Comparison of ENCODE assay signal across 1 cellular context in the genomic region with DNA sequence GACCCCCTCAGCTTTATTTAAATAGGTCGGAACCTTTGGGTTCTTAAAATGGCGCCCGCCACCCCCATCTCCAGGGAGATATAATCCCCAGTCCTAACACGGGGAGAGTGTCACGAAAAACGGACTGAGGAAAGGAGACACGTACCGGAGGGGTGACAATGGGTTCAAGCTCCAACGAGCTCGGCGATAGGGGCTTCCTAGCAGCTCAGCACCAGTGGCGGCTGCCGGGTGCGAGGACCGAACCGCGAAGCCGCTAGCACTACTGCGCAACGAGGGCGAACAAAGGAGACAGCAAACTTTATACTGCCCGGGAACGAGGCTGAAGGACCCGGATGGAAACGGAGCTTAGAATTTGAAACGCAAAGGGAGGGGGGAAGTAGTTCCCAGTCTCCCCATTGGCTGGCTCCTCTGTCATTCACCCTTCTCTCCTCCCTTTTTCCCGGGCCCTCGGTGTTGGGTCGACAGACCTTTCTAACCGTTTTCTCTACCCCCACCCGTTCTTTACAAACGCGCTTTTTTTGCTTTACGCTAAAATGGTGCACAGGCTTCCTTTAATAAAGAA.
TF ChIP-seq lines count a peak whose summit lies in the region.

A gene (minus strand): TSS at position 274 of the 562 bp plus-strand sequence. CDS start 1,298 bp downstream, outside the sequence.

TF ChIP-seq in HepG2, 621 proteins besides CTCF, POLR2A, EP300 and RAD21 (continued from another document and continues in another):
- TF ChIP-seq NFIC (IDR thresholded peaks at IDR 0.05; ENCODE audit: low read length) (no peak), ELF4 (CRISPR knock-in tag; IDR thresholded peaks at IDR 0.05; ENCODE audit: borderline replicate concordance) (no peak), ZFYVE20 (CRISPR knock-in tag; IDR thresholded peaks at IDR 0.05; ENCODE audit: borderline replicate concordance, low read depth) (no peak), SMARCE1 (IDR thresholded peaks at IDR 0.05; ENCODE audit: borderline replicate concordance) (no peak), ZNF224 (CRISPR knock-in tag; IDR thresholded peaks at IDR 0.05) (no peak), ZNF83 (CRISPR knock-in tag; IDR thresholded peaks at IDR 0.05; ENCODE audit: borderline replicate concordance) (no peak), ZFP90 (CRISPR knock-in tag; IDR thresholded peaks at IDR 0.05; ENCODE audit: borderline replicate concordance) (no peak), RFXAP (CRISPR knock-in tag; IDR thresholded peaks at IDR 0.05; ENCODE audit: borderline replicate concordance) (no peak), ZNF354B (CRISPR knock-in tag; IDR thresholded peaks at IDR 0.05) (no peak), NFRKB (IDR thresholded peaks at IDR 0.05) (no peak), ZNF160 (CRISPR knock-in tag; IDR thresholded peaks at IDR 0.05) (no peak), HOXA9 (CRISPR knock-in tag; IDR thresholded peaks at IDR 0.05; ENCODE audit: borderline replicate concordance) (no peak), JUNB (CRISPR knock-in tag; IDR thresholded peaks at IDR 0.05; ENCODE audit: borderline replicate concordance) (no peak), KLF11 (CRISPR knock-in tag; IDR thresholded peaks at IDR 0.05) (no peak), ZNF780A (CRISPR knock-in tag; IDR thresholded peaks at IDR 0.05) (no peak), CEBPB (IDR thresholded peaks at IDR 0.05; ENCODE audit: borderline replicate concordance, low read depth, low read length) (peak; percentile 42; the same call in 1 of the 2 replicates), FOXP1 (IDR thresholded peaks at IDR 0.05) (no peak), FOXP1 (CRISPR knock-in tag; IDR thresholded peaks at IDR 0.05) (no peak), HNRNPUL1 (IDR thresholded peaks at IDR 0.05; ENCODE audit: low read depth, low read length) (no peak), NR2F1 (CRISPR knock-in tag; IDR thresholded peaks at IDR 0.05) (no peak), ZNF891 (CRISPR knock-in tag; IDR thresholded peaks at IDR 0.05) (no peak), DMAP1 (CRISPR knock-in tag; IDR thresholded peaks at IDR 0.05) (peak; percentile 94), CBFB (CRISPR knock-in tag; IDR thresholded peaks at IDR 0.05) (no peak), TBL1XR1 (IDR thresholded peaks at IDR 0.05; ENCODE audit: borderline replicate concordance, low read length, partially characterized antibody) (no peak), RXRA (CRISPR knock-in tag; IDR thresholded peaks at IDR 0.05) (no peak), STAG1 (CRISPR knock-in tag; IDR thresholded peaks at IDR 0.05) (no peak), HOXA5 (CRISPR knock-in tag; IDR thresholded peaks at IDR 0.05) (no peak; the same call in 1 of the 2 replicates), BCL6 (CRISPR knock-in tag; IDR thresholded peaks at IDR 0.05) (no peak), ZNF446 (CRISPR knock-in tag; IDR thresholded peaks at IDR 0.05) (no peak), ZNF773 (CRISPR knock-in tag; IDR thresholded peaks at IDR 0.05; ENCODE audit: borderline replicate concordance) (no peak), ZNF766 (CRISPR knock-in tag; IDR thresholded peaks at IDR 0.05; ENCODE audit: borderline replicate concordance) (no peak)
- TF ChIP-seq, protein P1, sequence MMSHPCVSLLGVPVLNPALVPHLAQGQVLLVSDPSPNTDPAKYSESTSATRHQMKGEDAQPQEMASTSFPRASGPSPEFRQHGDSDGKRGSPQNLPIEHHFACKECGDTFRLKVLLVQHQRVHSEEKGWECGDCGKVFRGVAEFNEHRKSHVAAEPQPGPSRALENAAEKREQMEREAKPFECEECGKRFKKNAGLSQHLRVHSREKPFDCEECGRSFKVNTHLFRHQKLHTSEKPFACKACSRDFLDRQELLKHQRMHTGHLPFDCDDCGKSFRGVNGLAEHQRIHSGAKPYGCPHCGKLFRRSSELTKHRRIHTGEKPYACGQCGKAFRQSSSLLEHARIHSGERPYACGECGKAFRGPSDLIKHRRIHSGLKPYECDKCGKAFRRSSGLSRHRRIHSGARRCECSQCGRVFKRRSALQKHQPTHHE (CRISPR knock-in tag; IDR thresholded peaks at IDR 0.05; ENCODE audit: borderline replicate concordance): no peak
- TF ChIP-seq, protein P2, sequence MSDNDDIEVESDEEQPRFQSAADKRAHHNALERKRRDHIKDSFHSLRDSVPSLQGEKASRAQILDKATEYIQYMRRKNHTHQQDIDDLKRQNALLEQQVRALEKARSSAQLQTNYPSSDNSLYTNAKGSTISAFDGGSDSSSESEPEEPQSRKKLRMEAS (IDR thresholded peaks at IDR 0.05): peak; percentile 74
- TF ChIP-seq, protein P3, sequence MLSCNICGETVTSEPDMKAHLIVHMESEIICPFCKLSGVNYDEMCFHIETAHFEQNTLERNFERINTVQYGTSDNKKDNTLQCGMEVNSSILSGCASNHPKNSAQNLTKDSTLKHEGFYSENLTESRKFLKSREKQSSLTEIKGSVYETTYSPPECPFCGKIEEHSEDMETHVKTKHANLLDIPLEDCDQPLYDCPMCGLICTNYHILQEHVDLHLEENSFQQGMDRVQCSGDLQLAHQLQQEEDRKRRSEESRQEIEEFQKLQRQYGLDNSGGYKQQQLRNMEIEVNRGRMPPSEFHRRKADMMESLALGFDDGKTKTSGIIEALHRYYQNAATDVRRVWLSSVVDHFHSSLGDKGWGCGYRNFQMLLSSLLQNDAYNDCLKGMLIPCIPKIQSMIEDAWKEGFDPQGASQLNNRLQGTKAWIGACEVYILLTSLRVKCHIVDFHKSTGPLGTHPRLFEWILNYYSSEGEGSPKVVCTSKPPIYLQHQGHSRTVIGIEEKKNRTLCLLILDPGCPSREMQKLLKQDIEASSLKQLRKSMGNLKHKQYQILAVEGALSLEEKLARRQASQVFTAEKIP (CRISPR knock-in tag; IDR thresholded peaks at IDR 0.05; ENCODE audit: borderline replicate concordance): no peak
- TF ChIP-seq, protein P4, sequence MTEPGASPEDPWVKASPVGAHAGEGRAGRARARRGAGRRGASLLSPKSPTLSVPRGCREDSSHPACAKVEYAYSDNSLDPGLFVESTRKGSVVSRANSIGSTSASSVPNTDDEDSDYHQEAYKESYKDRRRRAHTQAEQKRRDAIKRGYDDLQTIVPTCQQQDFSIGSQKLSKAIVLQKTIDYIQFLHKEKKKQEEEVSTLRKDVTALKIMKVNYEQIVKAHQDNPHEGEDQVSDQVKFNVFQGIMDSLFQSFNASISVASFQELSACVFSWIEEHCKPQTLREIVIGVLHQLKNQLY (CRISPR knock-in tag; IDR thresholded peaks at IDR 0.05): no peak
- TF ChIP-seq, protein P5, sequence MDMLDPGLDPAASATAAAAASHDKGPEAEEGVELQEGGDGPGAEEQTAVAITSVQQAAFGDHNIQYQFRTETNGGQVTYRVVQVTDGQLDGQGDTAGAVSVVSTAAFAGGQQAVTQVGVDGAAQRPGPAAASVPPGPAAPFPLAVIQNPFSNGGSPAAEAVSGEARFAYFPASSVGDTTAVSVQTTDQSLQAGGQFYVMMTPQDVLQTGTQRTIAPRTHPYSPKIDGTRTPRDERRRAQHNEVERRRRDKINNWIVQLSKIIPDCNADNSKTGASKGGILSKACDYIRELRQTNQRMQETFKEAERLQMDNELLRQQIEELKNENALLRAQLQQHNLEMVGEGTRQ (IDR thresholded peaks at IDR 0.05; ENCODE audit: low read depth, low read length): no peak
- TF ChIP-seq, protein P5 (CRISPR knock-in tag; IDR thresholded peaks at IDR 0.05; ENCODE audit: borderline replicate concordance): no peak
- TF ChIP-seq, protein P6, sequence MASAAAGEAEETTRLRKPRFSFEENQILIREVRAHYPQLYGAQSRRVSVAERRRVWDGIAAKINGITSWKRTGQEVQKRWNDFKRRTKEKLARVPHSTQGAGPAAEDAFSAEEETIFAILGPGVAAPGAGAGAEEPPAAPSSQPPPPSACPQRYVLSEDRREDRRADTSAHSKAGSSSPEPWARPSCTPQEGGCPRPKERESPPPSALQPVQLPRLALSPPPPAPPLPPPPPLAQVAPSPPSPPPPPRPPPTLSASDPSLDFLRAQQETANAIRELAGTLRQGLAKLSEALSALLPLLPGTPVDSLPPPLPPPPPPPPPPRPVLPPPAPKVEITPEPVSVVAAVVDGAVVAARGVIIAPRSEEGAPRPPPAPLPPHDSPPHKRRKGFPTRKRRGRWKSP (CRISPR knock-in tag; IDR thresholded peaks at IDR 0.05): peak; percentile 59; the same call in 1 of the 2 replicates
- TF ChIP-seq, protein P7, sequence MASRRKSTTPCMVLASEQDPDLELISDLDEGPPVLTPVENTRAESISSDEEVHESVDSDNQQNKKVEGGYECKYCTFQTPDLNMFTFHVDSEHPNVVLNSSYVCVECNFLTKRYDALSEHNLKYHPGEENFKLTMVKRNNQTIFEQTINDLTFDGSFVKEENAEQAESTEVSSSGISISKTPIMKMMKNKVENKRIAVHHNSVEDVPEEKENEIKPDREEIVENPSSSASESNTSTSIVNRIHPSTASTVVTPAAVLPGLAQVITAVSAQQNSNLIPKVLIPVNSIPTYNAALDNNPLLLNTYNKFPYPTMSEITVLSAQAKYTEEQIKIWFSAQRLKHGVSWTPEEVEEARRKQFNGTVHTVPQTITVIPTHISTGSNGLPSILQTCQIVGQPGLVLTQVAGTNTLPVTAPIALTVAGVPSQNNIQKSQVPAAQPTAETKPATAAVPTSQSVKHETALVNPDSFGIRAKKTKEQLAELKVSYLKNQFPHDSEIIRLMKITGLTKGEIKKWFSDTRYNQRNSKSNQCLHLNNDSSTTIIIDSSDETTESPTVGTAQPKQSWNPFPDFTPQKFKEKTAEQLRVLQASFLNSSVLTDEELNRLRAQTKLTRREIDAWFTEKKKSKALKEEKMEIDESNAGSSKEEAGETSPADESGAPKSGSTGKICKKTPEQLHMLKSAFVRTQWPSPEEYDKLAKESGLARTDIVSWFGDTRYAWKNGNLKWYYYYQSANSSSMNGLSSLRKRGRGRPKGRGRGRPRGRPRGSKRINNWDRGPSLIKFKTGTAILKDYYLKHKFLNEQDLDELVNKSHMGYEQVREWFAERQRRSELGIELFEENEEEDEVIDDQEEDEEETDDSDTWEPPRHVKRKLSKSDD (CRISPR knock-in tag; IDR thresholded peaks at IDR 0.05; ENCODE audit: low read depth): no peak
- TF ChIP-seq, protein P8, sequence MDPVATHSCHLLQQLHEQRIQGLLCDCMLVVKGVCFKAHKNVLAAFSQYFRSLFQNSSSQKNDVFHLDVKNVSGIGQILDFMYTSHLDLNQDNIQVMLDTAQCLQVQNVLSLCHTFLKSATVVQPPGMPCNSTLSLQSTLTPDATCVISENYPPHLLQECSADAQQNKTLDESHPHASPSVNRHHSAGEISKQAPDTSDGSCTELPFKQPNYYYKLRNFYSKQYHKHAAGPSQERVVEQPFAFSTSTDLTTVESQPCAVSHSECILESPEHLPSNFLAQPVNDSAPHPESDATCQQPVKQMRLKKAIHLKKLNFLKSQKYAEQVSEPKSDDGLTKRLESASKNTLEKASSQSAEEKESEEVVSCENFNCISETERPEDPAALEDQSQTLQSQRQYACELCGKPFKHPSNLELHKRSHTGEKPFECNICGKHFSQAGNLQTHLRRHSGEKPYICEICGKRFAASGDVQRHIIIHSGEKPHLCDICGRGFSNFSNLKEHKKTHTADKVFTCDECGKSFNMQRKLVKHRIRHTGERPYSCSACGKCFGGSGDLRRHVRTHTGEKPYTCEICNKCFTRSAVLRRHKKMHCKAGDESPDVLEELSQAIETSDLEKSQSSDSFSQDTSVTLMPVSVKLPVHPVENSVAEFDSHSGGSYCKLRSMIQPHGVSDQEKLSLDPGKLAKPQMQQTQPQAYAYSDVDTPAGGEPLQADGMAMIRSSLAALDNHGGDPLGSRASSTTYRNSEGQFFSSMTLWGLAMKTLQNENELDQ (CRISPR knock-in tag; IDR thresholded peaks at IDR 0.05; ENCODE audit: borderline replicate concordance): no peak
- TF ChIP-seq, protein P9, sequence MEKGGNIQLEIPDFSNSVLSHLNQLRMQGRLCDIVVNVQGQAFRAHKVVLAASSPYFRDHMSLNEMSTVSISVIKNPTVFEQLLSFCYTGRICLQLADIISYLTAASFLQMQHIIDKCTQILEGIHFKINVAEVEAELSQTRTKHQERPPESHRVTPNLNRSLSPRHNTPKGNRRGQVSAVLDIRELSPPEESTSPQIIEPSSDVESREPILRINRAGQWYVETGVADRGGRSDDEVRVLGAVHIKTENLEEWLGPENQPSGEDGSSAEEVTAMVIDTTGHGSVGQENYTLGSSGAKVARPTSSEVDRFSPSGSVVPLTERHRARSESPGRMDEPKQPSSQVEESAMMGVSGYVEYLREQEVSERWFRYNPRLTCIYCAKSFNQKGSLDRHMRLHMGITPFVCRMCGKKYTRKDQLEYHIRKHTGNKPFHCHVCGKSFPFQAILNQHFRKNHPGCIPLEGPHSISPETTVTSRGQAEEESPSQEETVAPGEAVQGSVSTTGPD (CRISPR knock-in tag; IDR thresholded peaks at IDR 0.05): no peak
- TF ChIP-seq, protein P10, sequence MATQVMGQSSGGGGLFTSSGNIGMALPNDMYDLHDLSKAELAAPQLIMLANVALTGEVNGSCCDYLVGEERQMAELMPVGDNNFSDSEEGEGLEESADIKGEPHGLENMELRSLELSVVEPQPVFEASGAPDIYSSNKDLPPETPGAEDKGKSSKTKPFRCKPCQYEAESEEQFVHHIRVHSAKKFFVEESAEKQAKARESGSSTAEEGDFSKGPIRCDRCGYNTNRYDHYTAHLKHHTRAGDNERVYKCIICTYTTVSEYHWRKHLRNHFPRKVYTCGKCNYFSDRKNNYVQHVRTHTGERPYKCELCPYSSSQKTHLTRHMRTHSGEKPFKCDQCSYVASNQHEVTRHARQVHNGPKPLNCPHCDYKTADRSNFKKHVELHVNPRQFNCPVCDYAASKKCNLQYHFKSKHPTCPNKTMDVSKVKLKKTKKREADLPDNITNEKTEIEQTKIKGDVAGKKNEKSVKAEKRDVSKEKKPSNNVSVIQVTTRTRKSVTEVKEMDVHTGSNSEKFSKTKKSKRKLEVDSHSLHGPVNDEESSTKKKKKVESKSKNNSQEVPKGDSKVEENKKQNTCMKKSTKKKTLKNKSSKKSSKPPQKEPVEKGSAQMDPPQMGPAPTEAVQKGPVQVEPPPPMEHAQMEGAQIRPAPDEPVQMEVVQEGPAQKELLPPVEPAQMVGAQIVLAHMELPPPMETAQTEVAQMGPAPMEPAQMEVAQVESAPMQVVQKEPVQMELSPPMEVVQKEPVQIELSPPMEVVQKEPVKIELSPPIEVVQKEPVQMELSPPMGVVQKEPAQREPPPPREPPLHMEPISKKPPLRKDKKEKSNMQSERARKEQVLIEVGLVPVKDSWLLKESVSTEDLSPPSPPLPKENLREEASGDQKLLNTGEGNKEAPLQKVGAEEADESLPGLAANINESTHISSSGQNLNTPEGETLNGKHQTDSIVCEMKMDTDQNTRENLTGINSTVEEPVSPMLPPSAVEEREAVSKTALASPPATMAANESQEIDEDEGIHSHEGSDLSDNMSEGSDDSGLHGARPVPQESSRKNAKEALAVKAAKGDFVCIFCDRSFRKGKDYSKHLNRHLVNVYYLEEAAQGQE (IDR thresholded peaks at IDR 0.05; ENCODE audit: borderline replicate concordance in 1 of 2, low read depth in 1 of 2, low read length in 2 of 2): 0 out of 4 replicates have a peak, but pooled peaks of 1 of the 2 experiments have one; percentile 5
